Comparison of ENCODE assay signal across 9 cellular contexts in genomic region chr12:54369597-54370217, GRCh38. TPM values are rescaled to one million over a fixed set of nuclear protein-coding genes. Genes with fewer than 3 reads are reported as not detected.
DNase-seq lines count a peak whose midpoint lies in the region; ATAC-seq and TF ChIP-seq lines count a peak whose summit lies in the region.
"Had no signal": no experiment of that assay in that cellular context is flagged by ENCODE, and none has a peak within 500 bp of the region (broad histone marks: within the 10 kb centered on the region; RNA-seq: fewer than 3 reads in every experiment).

No MANE protein-coding gene starts in this region.

- BruUV-seq in PC-3 (replicated peaks; lab: Mats Ljungman, UMichigan) = no TSS peak

- no peak overlapping the region for H2AK5ac ChIP-seq in trophoblast cell (ENCODE audit: low read length)

- no peak for TF ChIP-seq CTCF in BJ (IDR thresholded peaks at IDR 0.05; ENCODE audit: insufficient read depth, low read depth, low read length)
- no peak for TF ChIP-seq CTCF in PC-3 (conservative IDR thresholded peaks at IDR 0.05; ENCODE audit: low read depth, low read length)
- TF ChIP-seq CTCF in fibroblast of the aortic adventitia (IDR thresholded peaks at IDR 0.05; ENCODE audit: insufficient read depth, low read length) = no peak

- H3K23ac ChIP-seq in trophoblast cell (ENCODE audit: low read length) = no peak overlapping the region

- H4K12ac ChIP-seq in trophoblast cell (ENCODE audit: low read depth, low read length) = no peak overlapping the region

- H3K4ac ChIP-seq in trophoblast cell (ENCODE audit: low read depth, low read length) = no peak overlapping the region

- H2BK5ac ChIP-seq in trophoblast cell (ENCODE audit: low read depth, low read length, poor library complexity) = no peak overlapping the region

- H2AFZ ChIP-seq in PC-3 (ENCODE audit: low read length) (no peak overlapping the region), trophoblast cell (ENCODE audit: insufficient read depth, low read length, poor library complexity) (no peak overlapping the region)

- H3K4me3 ChIP-seq in BJ (ENCODE audit: low read depth, low read length) = peak overlapping the region; percentile 41
- peak overlapping the region; percentile 64 for H3K4me3 ChIP-seq in PC-3 (ENCODE audit: low read length)
- H3K4me3 ChIP-seq in fibroblast of the aortic adventitia (ENCODE audit: low read depth, low read length) = peak overlapping the region; percentile 53
- no peak overlapping the region for H3K4me3 ChIP-seq in trophoblast cell (ENCODE audit: low read depth, low read length)

- H3K9me2 ChIP-seq in PC-3 (replicated peaks; ENCODE audit: low read length) = no peaks in the 10 kb centered on the region

- POLR2A ChIA-PET in BJ (lab: Charles Lee) (interaction anchor here (0.6 to 1.0 kb wide), 2 partner anchors 13 to 140 kb away, joined by 4 to 9 read pairs; no protein-coding TSS in a partner anchor), PC-3 (lab: Charles Lee; ENCODE audit: unreplicated experiment) (no interaction called here)

- no CpG with 5 or more reads among the region's 27 CpGs for WGBS in trophoblast cell (ENCODE audit: extremely low coverage, insufficient coverage, insufficient read length)

- peaks cover 4% of the 10 kb centered on the region for H3K79me1 ChIP-seq in trophoblast cell (ENCODE audit: low read length)

- H3K4me2 ChIP-seq in PC-3 (ENCODE audit: low read length) (peak overlapping the region; percentile 84), trophoblast cell (ENCODE audit: low read length) (peak overlapping the region; percentile 58)

- ATAC-seq in PC-3 (no peak), HG02798 (IDR thresholded peaks at IDR 0.05; ENCODE audit: poor library complexity, unreplicated experiment) (no peak), GM18520 (IDR thresholded peaks at IDR 0.05; ENCODE audit: unreplicated experiment) (no peak)

- peak overlapping the region; percentile 49 for H4K8ac ChIP-seq in trophoblast cell (ENCODE audit: low read depth, low read length)

- no peak overlapping the region for H2BK12ac ChIP-seq in trophoblast cell (ENCODE audit: low read length)

- DNase-seq in BJ (ENCODE audit: low read depth) = no peak
- DNase-seq in PC-3 = no peak
- DNase-seq in fibroblast of the aortic adventitia (ENCODE audit: low read depth) = no peak
- DNase-seq in trophoblast cell = no peak
- DNase-seq in activated CD4-positive, alpha-beta T cell treated with anti-CD3 and anti-CD28 coated beads, Interleukin-2, amount 50 U/mL, for 1 hour = no peak
- DNase-seq in NCI-H2029 treated with DMSO at 0.1 percent for 48 hours (lab: John Stamatoyannopoulos, UW) = no peak
- DNase-seq: activated T-cell treated with anti-CD3 and anti-CD28 coated beads, Interleukin-2, amount 50 U/mL, for 4 hours had no signal

- no peaks in the 10 kb centered on the region for H3K27me3 ChIP-seq in BJ (ENCODE audit: control insufficient read depth, insufficient read depth, low read length)
- H3K27me3 ChIP-seq in PC-3 (ENCODE audit: low read length) = no peaks in the 10 kb centered on the region
- H3K27me3 ChIP-seq in trophoblast cell (ENCODE audit: insufficient read depth, low read length) = no peaks in the 10 kb centered on the region

- H3K27ac ChIP-seq in PC-3 (ENCODE audit: low read length) (no peak overlapping the region), trophoblast cell (ENCODE audit: low read depth, low read length) (no peak overlapping the region)

- CTCF ChIA-PET in BJ (lab: Yijun Ruan, JAX) (interaction anchor here (0.7 to 3.3 kb wide), 22 partner anchors 8 to 403 kb away, joined by 3 to 72 read pairs (median 5); no protein-coding TSS in a partner anchor), PC-3 (lab: Charles Lee) (interaction anchor here (0.6 to 1.8 kb wide), 4 partner anchors 10 to 432 kb away, joined by 3 to 26 read pairs (median 6); partner anchors contain the start of gene COPZ1)

- H4K91ac ChIP-seq in trophoblast cell (ENCODE audit: low read depth, low read length) = no peak overlapping the region

- H3K9me3 ChIP-seq in PC-3 (ENCODE audit: low read length) (no peaks in the 10 kb centered on the region), trophoblast cell (ENCODE audit: insufficient read depth, low read depth, low read length) (no peaks in the 10 kb centered on the region)

- no peaks in the 10 kb centered on the region for H3K79me2 ChIP-seq in PC-3 (ENCODE audit: low read length)
- H3K79me2 ChIP-seq in trophoblast cell (ENCODE audit: control insufficient read depth, insufficient read depth, low read length, poor library complexity) = no peaks in the 10 kb centered on the region

- no peaks in the 10 kb centered on the region for H4K20me1 ChIP-seq in PC-3 (ENCODE audit: low read length)

- no peak overlapping the region for H3K14ac ChIP-seq in trophoblast cell (ENCODE audit: low read length)

- H3F3A ChIP-seq in PC-3 (ENCODE audit: low read length, unreplicated experiment) = no peaks in the 10 kb centered on the region

- H2BK120ac ChIP-seq in trophoblast cell (ENCODE audit: insufficient read depth, low read length, poor library complexity) = no peak overlapping the region

- H3K18ac ChIP-seq in trophoblast cell (ENCODE audit: low read length) = no peak overlapping the region

- intact Hi-C loops in PC-3 (cut with micrococcal nuclease) = no loop called here

- peaks cover 21% of the 10 kb centered on the region for H3K4me1 ChIP-seq in PC-3 (ENCODE audit: insufficient read depth, low read length)
- peaks cover 7 to 18% of the 10 kb centered on the region in 2 experiments for H3K4me1 ChIP-seq in trophoblast cell (ENCODE audit: control insufficient read depth in 1 of 2, insufficient read depth in 2 of 2, low read length in 2 of 2)

- H3K9ac ChIP-seq in PC-3 (ENCODE audit: low read length) (no peak overlapping the region; the same call in 1 of the 2 replicates), trophoblast cell (ENCODE audit: low read length) (no peak overlapping the region)

- H3K36me3 ChIP-seq in BJ (ENCODE audit: control insufficient read depth, insufficient read depth, low read length) (no peaks in the 10 kb centered on the region), PC-3 (ENCODE audit: low read depth, low read length) (no peaks in the 10 kb centered on the region), trophoblast cell (ENCODE audit: control insufficient read depth in 1 of 2, insufficient read depth in 2 of 2, low read length in 2 of 2) (peaks cover 26 to 38% of the 10 kb centered on the region in 2 experiments)

RNA-seq across cellular contexts. Expression of gene GPR84, which starts 5.4 kb away (rescaled TPM):
- polyA plus RNA-seq in BJ (2011; rRNA removed) = not detected in 2 replicates
- not detected in 2 replicates for polyA minus RNA-seq in BJ (2011; rRNA and poly(A)+ RNA removed)
- not detected in 2 replicates for total RNA-seq in PC-3 (2014; rRNA removed)
- not detected in 2 replicates for total RNA-seq in fibroblast of the aortic adventitia (ENCODE audit: low replicate concordance)
- 0.04 and 0.06 TPM in 2 replicates for polyA plus RNA-seq in trophoblast cell (2013)

RNA-seq across cellular contexts. Expression of gene ZNF385A, which starts 14.8 kb away (rescaled TPM):
- 0.92 and 0.96 TPM in 2 replicates for polyA plus RNA-seq in BJ (2011; rRNA removed)
- polyA minus RNA-seq in BJ (2011; rRNA and poly(A)+ RNA removed) = 1.1 and 1.2 TPM in 2 replicates
- total RNA-seq in PC-3 (2014; rRNA removed) (1.8 and 5.0 TPM in 2 replicates), fibroblast of the aortic adventitia (ENCODE audit: low replicate concordance) (0.99 and 1.6 TPM in 2 replicates)
- 74.0 and 75.2 TPM in 2 replicates for polyA plus RNA-seq in trophoblast cell (2013)

RNA-seq across cellular contexts. Expression of gene COPZ1, which starts 44.8 kb away (rescaled TPM):
- 203 and 341 TPM in 2 replicates for polyA plus RNA-seq in BJ (2011; rRNA removed)
- 57.3 and 82.8 TPM in 2 replicates for polyA minus RNA-seq in BJ (2011; rRNA and poly(A)+ RNA removed)
- total RNA-seq in PC-3 (2014; rRNA removed) (121 and 156 TPM in 2 replicates), fibroblast of the aortic adventitia (ENCODE audit: low replicate concordance) (59.7 and 139 TPM in 2 replicates)
- polyA plus RNA-seq in trophoblast cell (2013) = 133 and 138 TPM in 2 replicates

RNA-seq across cellular contexts. Expression of gene ITGA5, which starts 49.4 kb away (rescaled TPM):
- polyA plus RNA-seq in BJ (2011; rRNA removed) = 170 and 375 TPM in 2 replicates
- 199 and 236 TPM in 2 replicates for polyA minus RNA-seq in BJ (2011; rRNA and poly(A)+ RNA removed)
- total RNA-seq in PC-3 (2014; rRNA removed) (35.9 and 38.2 TPM in 2 replicates), fibroblast of the aortic adventitia (ENCODE audit: low replicate concordance) (51.1 and 239 TPM in 2 replicates)
- polyA plus RNA-seq in trophoblast cell (2013) = 81.6 and 90.0 TPM in 2 replicates
